In the genomic region with DNA sequence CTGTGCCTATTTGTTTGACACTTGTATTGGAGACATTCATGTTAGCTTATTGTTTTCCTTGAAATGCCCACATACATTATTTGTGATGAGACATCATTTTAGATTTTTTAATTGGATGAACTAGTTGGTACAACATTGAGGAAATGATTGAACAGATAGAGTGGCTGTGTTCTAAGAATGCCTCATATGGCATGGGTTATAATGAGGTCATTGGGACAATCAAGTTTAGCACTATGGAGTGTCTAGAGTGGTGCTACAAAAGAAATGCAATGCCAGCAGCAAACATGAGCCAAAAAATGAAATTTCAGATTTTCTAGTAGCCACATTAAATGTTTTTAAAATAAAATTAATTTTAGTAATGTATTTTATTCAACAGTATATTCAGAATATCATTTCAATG, we compare ENCODE assay signal across 38 cellular contexts.
"Had no signal": no experiment of that assay in that cellular context is flagged by ENCODE, and none has a peak within 500 bp of the region (broad histone marks: within the 10 kb centered on the region; RNA-seq: fewer than 3 reads in every experiment).

No MANE protein-coding gene starts in this region.

- H3K4me3 ChIP-seq: adrenal gland, body of pancreas, breast epithelium had no signal

- H3K27me3 ChIP-seq: adrenal gland, body of pancreas, brain microvascular endothelial cell, breast epithelium had no signal

- DNase-seq: activated B cell treated with CpG ODN at 0.5 μM for 24 hours; activated CD4-positive, alpha-beta memory T cell treated with anti-CD3 and anti-CD28 coated beads, Interleukin-2, amount 10 ng/mL, durations not matched to agents 7 days and 5 days; activated CD4-positive, alpha-beta T cell treated with anti-CD3 and anti-CD28 coated beads for 36 hours; activated CD4-positive, alpha-beta T cell treated with anti-CD3 and anti-CD28 coated beads for 48 hours; activated CD4-positive, alpha-beta T cell treated with anti-CD3 and anti-CD28 coated beads, Interleukin-2, amount 10 ng/mL, durations not matched to agents 7 days and 5 days; activated CD4-positive, alpha-beta T cell treated with anti-CD3 and anti-CD28 coated beads, Interleukin-2, amount 50 U/mL, for 48 hours; activated CD4-positive, CD25-positive, alpha-beta regulatory T cell treated with anti-CD3 and anti-CD28 coated beads, Interleukin-2, amount 50 U/mL, for 72 hours; activated CD8-positive, alpha-beta memory T cell treated with anti-CD3 and anti-CD28 coated beads for 24 hours; activated CD8-positive, alpha-beta memory T cell treated with anti-CD3 and anti-CD28 coated beads, Interleukin-2, amount 50 U/mL, for 4 hours; activated CD8-positive, alpha-beta T cell treated with anti-CD3 and anti-CD28 coated beads, Interleukin-2, amount 10 ng/mL, durations not matched to agents 7 days and 5 days; activated effector memory CD4-positive, alpha-beta T cell treated with anti-CD3 and anti-CD28 coated beads, Interleukin-2, amount 50 U/mL, for 16 hours; activated gamma-delta T cell treated with Interleukin-2 at 50 U/mL for 16 hours; activated naive CD4-positive, alpha-beta T cell; activated naive CD4-positive, alpha-beta T cell treated with anti-CD3 and anti-CD28 coated beads for 36 hours; activated naive CD4-positive, alpha-beta T cell treated with anti-CD3 and anti-CD28 coated beads, Interleukin-2, amount 50 U/mL, for 16 hours; activated naive CD8-positive, alpha-beta T cell treated with anti-CD3 and anti-CD28 coated beads for 36 hours; activated T-cell treated with anti-CD3 and anti-CD28 coated beads for 4 hours; activated T-cell treated with anti-CD3 and anti-CD28 coated beads, Interleukin-2, amount 50 U/mL, for 1 hour; activated T-cell treated with anti-CD3 and anti-CD28 coated beads, Interleukin-2, amount 50 U/mL, for 4 hours; activated T-cell treated with anti-CD3 and anti-CD28 coated beads, Interleukin-2, amount 50 U/mL, for 72 hours; adrenal gland; amniotic stem cell; aorta; body of pancreas; brain microvascular endothelial cell; central memory CD4-positive, alpha-beta T cell; T-helper 1 cell; T-helper 2 cell; T-helper 9 cell had no signal

- H3K27ac Mint-ChIP-seq: activated B cell treated with CpG ODN at 0.5 μM for 24 hours; activated CD4-positive, alpha-beta memory T cell treated with anti-CD3 and anti-CD28 coated beads, Interleukin-2, amount 10 ng/mL, durations not matched to agents 7 days and 5 days; activated CD4-positive, alpha-beta T cell treated with anti-CD3 and anti-CD28 coated beads for 36 hours; activated CD4-positive, alpha-beta T cell treated with anti-CD3 and anti-CD28 coated beads, Interleukin-2, amount 10 ng/mL, durations not matched to agents 7 days and 5 days; activated CD8-positive, alpha-beta T cell treated with anti-CD3 and anti-CD28 coated beads, Interleukin-2, amount 10 ng/mL, durations not matched to agents 7 days and 5 days; activated naive CD4-positive, alpha-beta T cell treated with anti-CD3 and anti-CD28 coated beads for 36 hours; activated naive CD4-positive, alpha-beta T cell treated with anti-CD3 and anti-CD28 coated beads, Interleukin-2, amount 50 U/mL, for 72 hours; activated naive CD8-positive, alpha-beta T cell treated with anti-CD3 and anti-CD28 coated beads for 36 hours; activated T-helper 1 cell treated with anti-CD3 and anti-CD28 coated beads, Interleukin-12 subunit alpha, Interleukin-12 subunit beta, Interleukin-2, Interleukin-4 antibody, amounts not matched to agents 30 ng/mL and 10 ng/mL and 1 ng/mL, durations not matched to agents 14 hours and 24 hours and 36 hours; activated T-helper 17 cell treated with anti-CD3 and anti-CD28 coated beads, Interleukin-2, amount 50 U/mL, for 72 hours; T-helper 1 cell treated with Interleukin-12 subunit alpha and Interleukin-12 subunit beta and Interleukin-4 antibody, amounts not matched to agents 30 μg/mL and 1 μg/mL, for 36 hours; T-helper 2 cell treated with Interferon-gamma antibody and Interleukin-4, amounts not matched to agents 5 μg/mL and 100 μg/mL, for 36 hours had no signal

- H3K9me3 Mint-ChIP-seq: activated B cell treated with CpG ODN at 0.5 μM for 24 hours; activated CD4-positive, alpha-beta memory T cell treated with anti-CD3 and anti-CD28 coated beads, Interleukin-2, amount 10 ng/mL, durations not matched to agents 7 days and 5 days; activated CD4-positive, alpha-beta T cell treated with anti-CD3 and anti-CD28 coated beads, Interleukin-2, amount 10 ng/mL, durations not matched to agents 7 days and 5 days; activated naive CD4-positive, alpha-beta T cell treated with anti-CD3 and anti-CD28 coated beads for 36 hours; activated naive CD4-positive, alpha-beta T cell treated with anti-CD3 and anti-CD28 coated beads, Interleukin-2, amount 50 U/mL, for 72 hours; activated T-cell treated with anti-CD3 and anti-CD28 coated beads, Interleukin-2, amount 50 U/mL, for 4 hours; activated T-cell treated with anti-CD3 and anti-CD28 coated beads, Interleukin-2, amount 50 U/mL, for 72 hours; activated T-helper 1 cell treated with anti-CD3 and anti-CD28 coated beads, Interleukin-12 subunit alpha, Interleukin-12 subunit beta, Interleukin-2, Interleukin-4 antibody, amounts not matched to agents 30 ng/mL and 10 ng/mL and 1 ng/mL, durations not matched to agents 14 hours and 24 hours and 36 hours; activated T-helper 17 cell treated with anti-CD3 and anti-CD28 coated beads, Interleukin-2, amount 50 U/mL, for 72 hours; T-helper 2 cell treated with Interferon-gamma antibody and Interleukin-4, amounts not matched to agents 5 μg/mL and 100 μg/mL, for 36 hours had no signal

- H3K27ac ChIP-seq: adrenal gland, body of pancreas, brain microvascular endothelial cell, breast epithelium, VCaP had no signal

- H3K4me1 ChIP-seq: breast epithelium had no signal

- H3K27me3 Mint-ChIP-seq: activated B cell treated with CpG ODN at 0.5 μM for 24 hours; activated CD4-positive, alpha-beta memory T cell treated with anti-CD3 and anti-CD28 coated beads, Interleukin-2, amount 10 ng/mL, durations not matched to agents 7 days and 5 days; activated CD4-positive, alpha-beta T cell treated with anti-CD3 and anti-CD28 coated beads for 36 hours; activated CD4-positive, alpha-beta T cell treated with anti-CD3 and anti-CD28 coated beads, Interleukin-2, amount 10 ng/mL, durations not matched to agents 7 days and 5 days; activated naive CD8-positive, alpha-beta T cell treated with anti-CD3 and anti-CD28 coated beads for 36 hours; activated T-helper 17 cell treated with anti-CD3 and anti-CD28 coated beads, Interleukin-2, amount 50 U/mL, for 72 hours had no signal

- H3K4me3 Mint-ChIP-seq: activated B cell treated with CpG ODN at 0.5 μM for 24 hours; activated CD4-positive, alpha-beta memory T cell treated with anti-CD3 and anti-CD28 coated beads, Interleukin-2, amount 10 ng/mL, durations not matched to agents 7 days and 5 days; activated CD4-positive, alpha-beta T cell treated with anti-CD3 and anti-CD28 coated beads for 36 hours; activated CD4-positive, alpha-beta T cell treated with anti-CD3 and anti-CD28 coated beads, Interleukin-2, amount 10 ng/mL, durations not matched to agents 7 days and 5 days; activated CD8-positive, alpha-beta T cell treated with anti-CD3 and anti-CD28 coated beads, Interleukin-2, amount 10 ng/mL, durations not matched to agents 7 days and 5 days; activated naive CD4-positive, alpha-beta T cell treated with anti-CD3 and anti-CD28 coated beads for 36 hours; activated naive CD8-positive, alpha-beta T cell treated with anti-CD3 and anti-CD28 coated beads for 36 hours; activated T-cell treated with anti-CD3 and anti-CD28 coated beads, Interleukin-2, amount 50 U/mL, for 4 hours; activated T-cell treated with anti-CD3 and anti-CD28 coated beads, Interleukin-2, amount 50 U/mL, for 72 hours; activated T-helper 1 cell treated with anti-CD3 and anti-CD28 coated beads, Interleukin-12 subunit alpha, Interleukin-12 subunit beta, Interleukin-2, Interleukin-4 antibody, amounts not matched to agents 30 ng/mL and 10 ng/mL and 1 ng/mL, durations not matched to agents 14 hours and 24 hours and 36 hours; activated T-helper 17 cell treated with anti-CD3 and anti-CD28 coated beads, Interleukin-2, amount 50 U/mL, for 72 hours; T-helper 1 cell treated with Interleukin-12 subunit alpha and Interleukin-12 subunit beta and Interleukin-4 antibody, amounts not matched to agents 30 μg/mL and 1 μg/mL, for 36 hours; T-helper 2 cell treated with Interferon-gamma antibody and Interleukin-4, amounts not matched to agents 5 μg/mL and 100 μg/mL, for 36 hours had no signal

- H3K4me1 Mint-ChIP-seq: activated CD4-positive, alpha-beta T cell treated with anti-CD3 and anti-CD28 coated beads, Interleukin-2, amount 10 ng/mL, durations not matched to agents 7 days and 5 days had no signal

- ATAC-seq: activated CD4-positive, alpha-beta T cell treated with anti-CD3 and anti-CD28 coated beads for 36 hours; activated CD8-positive, alpha-beta T cell treated with anti-CD3 and anti-CD28 coated beads, Interleukin-2, amount 10 ng/mL, durations not matched to agents 7 days and 5 days; activated naive CD4-positive, alpha-beta T cell treated with anti-CD3 and anti-CD28 coated beads, Interleukin-2, amount 50 U/mL, for 72 hours; activated T-cell treated with anti-CD3 and anti-CD28 coated beads, Interleukin-2, amount 50 U/mL, for 4 hours; activated T-cell treated with anti-CD3 and anti-CD28 coated beads, Interleukin-2, amount 50 U/mL, for 72 hours; activated T-helper 17 cell treated with anti-CD3 and anti-CD28 coated beads, Interleukin-2, amount 50 U/mL, for 72 hours; body of pancreas had no signal

- FAIRE-seq: astrocyte, TTC549 had no signal

- H3K36me3 Mint-ChIP-seq: activated naive CD4-positive, alpha-beta T cell treated with anti-CD3 and anti-CD28 coated beads, Interleukin-2, amount 50 U/mL, for 72 hours had no signal

- H3K9me3 ChIP-seq: adrenal gland, body of pancreas, breast epithelium had no signal

- H3K36me3 ChIP-seq: adrenal gland, brain microvascular endothelial cell, breast epithelium had no signal
